Comparison of ENCODE assay signal across 10 cellular contexts in the genomic region with DNA sequence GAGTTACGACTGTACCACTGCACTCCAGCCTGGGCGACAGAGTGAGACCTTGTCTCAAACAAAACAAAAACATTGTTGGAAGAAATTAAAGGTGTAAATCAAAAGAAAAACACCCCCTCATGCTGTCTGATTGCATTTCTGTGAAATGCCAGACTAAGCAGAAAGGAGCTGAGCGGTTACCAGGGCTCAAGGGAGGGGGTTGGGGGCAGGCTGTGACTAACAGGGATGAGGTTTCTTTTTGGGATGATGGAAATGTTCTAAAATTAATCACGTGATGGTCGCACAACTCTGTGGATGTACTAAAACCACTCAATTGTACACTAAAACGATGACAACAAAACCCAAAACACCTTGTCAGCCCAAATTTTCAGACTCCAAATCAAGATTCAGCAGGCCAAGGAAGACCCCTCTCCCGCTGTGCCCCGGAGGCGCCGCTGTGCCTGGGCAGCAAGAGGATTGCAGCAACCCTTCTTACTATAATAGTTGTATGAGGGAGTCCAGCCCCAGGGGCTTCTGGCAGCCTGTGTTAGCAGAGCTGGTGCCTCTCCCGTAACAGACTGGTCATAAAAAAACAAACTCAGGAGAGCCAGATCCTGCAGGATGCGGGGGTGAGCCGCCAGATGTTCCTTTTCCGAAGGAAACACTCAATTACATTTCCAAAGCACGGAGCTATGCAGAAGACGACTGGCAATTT. TPM values are rescaled to one million over a fixed set of nuclear protein-coding genes. Genes with fewer than 3 reads are reported as not detected.
DNase-seq lines count a peak whose midpoint lies in the region; ATAC-seq and TF ChIP-seq lines count a peak whose summit lies in the region.
"Had no signal": no experiment of that assay in that cellular context is flagged by ENCODE, and none has a peak within 500 bp of the region (broad histone marks: within the 10 kb centered on the region; RNA-seq: fewer than 3 reads in every experiment).

No MANE protein-coding gene starts in this region.

- POLR2A ChIA-PET in A673 (lab: Charles Lee; ENCODE audit: low non-redundant PET) = no interaction called here

- BruUV-seq in A673 (replicated peaks; lab: Mats Ljungman, UMichigan) = no TSS peak

- intact Hi-C loops in lower lobe of right lung (cut with DNase I) = no loop called here
- intact Hi-C loops in A673 (cut with micrococcal nuclease; ENCODE audit: unreplicated experiment) = no loop called here

- TF ChIP-seq CTCF in lower lobe of right lung (IDR thresholded peaks at IDR 0.05) (no peak), suprapubic skin (IDR thresholded peaks at IDR 0.05) (no peak), A673 (conservative IDR thresholded peaks at IDR 0.05; ENCODE audit: low read depth, low read length) (no peak)

- CTCF ChIA-PET in A673 (lab: Charles Lee) = interaction anchor here (1.1 kb wide), 1 partner anchor 131 kb away, joined by 3 read pairs; no protein-coding TSS in a partner anchor

- H3K27me3 ChIP-seq in lower lobe of right lung (ENCODE audit: low read depth) = no peaks in the 10 kb centered on the region
- H3K27me3 ChIP-seq in suprapubic skin = no peaks in the 10 kb centered on the region
- no peaks in the 10 kb centered on the region for H3K27me3 ChIP-seq in A673 (replicated peaks; ENCODE audit: insufficient read depth, low read depth, low read length, poor library complexity)

- H3K4me1 ChIP-seq in lower lobe of right lung = peaks cover 25% of the 10 kb centered on the region
- H3K4me1 ChIP-seq in suprapubic skin = peaks cover 13% of the 10 kb centered on the region
- no peaks in the 10 kb centered on the region for H3K4me1 ChIP-seq in A673 (ENCODE audit: insufficient read depth, low read length, poor library complexity, severe bottlenecking)

- no peak overlapping the region for H3K4me3 ChIP-seq in lower lobe of right lung
- no peak overlapping the region for H3K4me3 ChIP-seq in suprapubic skin
- H3K4me3 ChIP-seq in A673 (ENCODE audit: low read depth, low read length, poor library complexity, severe bottlenecking) = no peak overlapping the region

- H3K27ac ChIP-seq in lower lobe of right lung (peak overlapping the region; percentile 36), suprapubic skin (peak overlapping the region; percentile 68), A673 (ENCODE audit: low read depth, low read length, poor library complexity, severe bottlenecking) (no peak overlapping the region)

- DNase-seq in NCI-H2171 treated with DMSO at 0.1 percent for 48 hours (lab: John Stamatoyannopoulos, UW) (peak; percentile 65), dermis microvascular lymphatic vessel endothelial cell (ENCODE audit: low read depth in 2 of 2) (peak; percentile 72 to 84), lower lobe of right lung (no peak), suprapubic skin (ENCODE audit: low spot score in 2 of 2) (no peak), A673 (ENCODE audit: low spot score) (no peak), NCI-H526 (lab: John Stamatoyannopoulos, UW) (no peak)
- no peak for DNase-seq in activated CD4-positive, CD25-positive, alpha-beta regulatory T cell (lab: John Stamatoyannopoulos, UW)
- DNase-seq: activated naive CD8-positive, alpha-beta T cell treated with anti-CD3 and anti-CD28 coated beads, Interleukin-2, amount 10 ng/mL, durations not matched to agents 7 days and 5 days; NCI-H1048 had no signal

- H3K36me3 ChIP-seq in lower lobe of right lung = peaks cover 95% of the 10 kb centered on the region
- peaks cover 65% of the 10 kb centered on the region for H3K36me3 ChIP-seq in suprapubic skin
- H3K36me3 ChIP-seq in A673 (ENCODE audit: insufficient read depth, low read length, poor library complexity, severe bottlenecking) = peaks cover 51% of the 10 kb centered on the region

- TF ChIP-seq POLR2A in suprapubic skin (IDR thresholded peaks at IDR 0.05) = no peak

- TF ChIP-seq EP300 in suprapubic skin (IDR thresholded peaks at IDR 0.05) = no peak

- ATAC-seq in lower lobe of right lung = peak; percentile 27 to 41
- no peak for ATAC-seq in GM19351 (IDR thresholded peaks at IDR 0.05; ENCODE audit: unreplicated experiment)

- 69% methylated on average over 16 of the region's 16 CpGs for WGBS in suprapubic skin

- no peaks in the 10 kb centered on the region for H3K9me3 ChIP-seq in lower lobe of right lung
- H3K9me3 ChIP-seq in suprapubic skin = no peaks in the 10 kb centered on the region
- no peaks in the 10 kb centered on the region for H3K9me3 ChIP-seq in A673 (ENCODE audit: low read depth, low read length, poor library complexity, severe bottlenecking)

RNA-seq across cellular contexts. Expression of a gene that starts 20.9 kb away (rescaled TPM):
- total RNA-seq in dermis microvascular lymphatic vessel endothelial cell (1.7 and 3.4 TPM in 2 replicates), lower lobe of right lung (76.7 TPM), suprapubic skin (10 to 100 TPM in 2 of 4 donors, 1 to 10 TPM in 2; 7.2 to 36.5 (median 10.0) TPM), A673 (2021) (0.92 and 1.7 TPM in 2 replicates)

RNA-seq across cellular contexts. Expression of a gene that starts 30.3 kb away (rescaled TPM):
- total RNA-seq in dermis microvascular lymphatic vessel endothelial cell (4.2 and 6.4 TPM in 2 replicates), lower lobe of right lung (8.1 TPM), suprapubic skin (10 to 100 TPM in 2 of 4 donors, 1 to 10 TPM in 2; 7.4 to 15.4 (median 12.0) TPM), A673 (2021) (0.67 and 1.7 TPM in 2 replicates)

RNA-seq across cellular contexts. Expression of a gene that starts 31.3 kb away (rescaled TPM):
- total RNA-seq in dermis microvascular lymphatic vessel endothelial cell (242 and 246 TPM in 2 replicates), lower lobe of right lung (150 TPM), suprapubic skin (100 to 1,000 TPM in 3 of 4 donors, 10 to 100 TPM in 1; 80.9 to 245 (median 174) TPM), A673 (2021) (290 and 298 TPM in 2 replicates)

RNA-seq across cellular contexts. Expression of a gene that starts 43.0 kb away (rescaled TPM):
- total RNA-seq in dermis microvascular lymphatic vessel endothelial cell (20.0 and 29.6 TPM in 2 replicates), lower lobe of right lung (70.8 TPM), suprapubic skin (10 to 100 TPM; 55.6 to 85.0 (median 78.0) TPM), A673 (2021) (126 and 130 TPM in 2 replicates)

Comparison
In these comparisons a context has a peak if more than half of its experiments do, and no peak if none do; other contexts are left out.
1. DNase-seq: peak in NCI-H2171 treated with DMSO at 0.1 percent for 48 hours (single experiment) and dermis microvascular lymphatic vessel endothelial cell (2 of 2); none in lower lobe of right lung (single experiment), suprapubic skin (0 of 2), activated CD4-positive, CD25-positive, alpha-beta regulatory T cell (0 of 4), A673 (single experiment) and NCI-H526 (0 of 2).